10 cellular contexts compared by ENCODE assay signal in the genomic region with DNA sequence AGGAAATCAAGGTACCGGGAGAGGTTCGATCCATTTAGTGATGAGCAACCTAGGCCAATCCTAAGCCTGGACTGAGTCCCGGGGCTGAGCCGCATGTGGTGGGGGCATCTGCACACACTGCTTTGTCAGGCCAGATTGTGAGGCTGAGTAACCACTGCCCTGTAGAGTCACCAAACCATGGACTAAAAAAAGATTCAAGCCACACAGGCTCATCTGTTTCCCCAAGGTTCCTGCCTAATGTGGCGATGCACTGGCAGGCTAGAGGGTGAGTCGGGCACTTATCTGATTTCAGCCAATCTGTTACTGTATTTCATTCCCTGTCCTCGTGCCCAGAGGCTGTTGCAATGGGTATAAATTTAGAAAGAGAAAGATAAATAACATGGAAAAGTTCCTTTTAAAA.
DNase-seq lines count a peak whose midpoint lies in the region; ATAC-seq and TF ChIP-seq lines count a peak whose summit lies in the region.
"Had no signal": no experiment of that assay in that cellular context is flagged by ENCODE, and none has a peak within 500 bp of the region (broad histone marks: within the 10 kb centered on the region; RNA-seq: fewer than 3 reads in every experiment).

No MANE protein-coding gene starts in this region.

- intact Hi-C loops in stomach (cut with DNase I; ENCODE audit: low total_unique reads) = no loop called here

- ATAC-seq in GM21515 (IDR thresholded peaks at IDR 0.05; ENCODE audit: unreplicated experiment) = no peak

- H3K4me1 ChIP-seq in SJSA1 (replicated peaks) (peaks cover 47% of the 10 kb centered on the region), stomach (peaks cover 0 to 45% (median 21%) of the 10 kb centered on the region in 4 donors)

- 68 to 77% (median 74%) methylated on average over 7 of the region's 7 CpGs for WGBS in stomach, 5 donors

- H3K36me3 ChIP-seq in SJSA1 (no peaks in the 10 kb centered on the region; the same call in 1 of the 2 replicates), stomach (peaks cover 0 to 46% (median 20%) of the 10 kb centered on the region in 4 donors)

- H3K27ac ChIP-seq in SJSA1 = peak overlapping the region; percentile 45
- peak overlapping the region in 3 of 5 donors; percentile 32 to 78 (median 56) for H3K27ac ChIP-seq in stomach

- H3K4me3 ChIP-seq in SJSA1 (no peak overlapping the region), fibroblast of villous mesenchyme (ENCODE audit: low read depth, low read length) (no peak overlapping the region), stomach (no peak overlapping the region)

- TF ChIP-seq POLR2A in stomach (IDR thresholded peaks at IDR 0.05) = no peak

- TF ChIP-seq EP300 in stomach (IDR thresholded peaks at IDR 0.05) = no peak

- H3K27me3 ChIP-seq in SJSA1 (replicated peaks) (no peaks in the 10 kb centered on the region), stomach (no peaks in the 10 kb centered on the region)

- DNase-seq in H4 (ENCODE audit: low spot score) (peak; percentile 20), SJSA1 (ENCODE audit: low read depth in 1 of 2, low spot score in 2 of 2) (peak in 1 of 2 experiments; percentile 61), fibroblast of villous mesenchyme (ENCODE audit: low read depth) (peak; percentile 45), stomach (no peak), DMS153 treated with DMSO at 0.1 percent for 48 hours (lab: John Stamatoyannopoulos, UW; ENCODE audit: unreplicated experiment) (no peak), NCI-H2029 (lab: John Stamatoyannopoulos, UW) (no peak)
- DNase-seq: NCI-H510A; stimulated activated CD4-positive, alpha-beta T cell treated with anti-CD3 and anti-CD28 coated beads, Interleukin-2, amount 100 ng/mL, for 24 hours; T1000 had no signal

- TF ChIP-seq CTCF in fibroblast of villous mesenchyme (IDR thresholded peaks at IDR 0.05; ENCODE audit: insufficient read depth, low read depth, low read length) = no peak
- TF ChIP-seq CTCF in stomach (IDR thresholded peaks at IDR 0.05) = no peak

- H3K9me3 ChIP-seq in SJSA1 (replicated peaks) (no peaks in the 10 kb centered on the region), stomach (no peaks in the 10 kb centered on the region)

Comparison
In these comparisons a context has a peak if more than half of its experiments do, and no peak if none do; other contexts are left out.
1. DNase-seq: peak in H4 (single experiment) and fibroblast of villous mesenchyme (single experiment); none in stomach (single experiment), DMS153 treated with DMSO at 0.1 percent for 48 hours (single experiment) and NCI-H2029 (single experiment).